ENCODE assay signal across 24 cellular contexts in the genomic region with DNA sequence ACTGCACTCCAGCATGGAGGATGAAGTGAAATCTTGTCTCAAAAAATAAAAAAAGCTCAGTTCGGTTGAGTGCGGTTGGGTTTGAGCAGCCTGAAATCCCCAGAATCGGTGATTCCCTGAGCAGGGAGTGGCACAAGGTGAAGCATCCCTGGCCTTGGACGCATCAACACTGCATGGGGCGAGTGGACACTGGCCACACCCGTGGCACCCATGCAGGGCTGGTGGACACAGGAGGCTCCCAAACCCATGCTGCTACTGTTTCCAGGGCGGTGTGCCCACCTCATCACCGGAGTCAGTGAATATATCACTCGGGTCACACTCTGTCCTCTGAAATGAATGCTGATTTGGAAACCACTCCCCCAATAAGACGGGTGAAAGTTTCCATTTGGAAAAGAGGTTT. TPM values are rescaled to one million over a fixed set of nuclear protein-coding genes. Genes with fewer than 3 reads are reported as not detected.
"Had no signal": no experiment of that assay in that cellular context is flagged by ENCODE, and none has a peak within 500 bp of the region (broad histone marks: within the 10 kb centered on the region; RNA-seq: fewer than 3 reads in every experiment).

No MANE protein-coding gene starts in this region.

- H3K9me3 ChIP-seq: prostate gland, right atrium auricular region, SJCRH30, suprapubic skin had no signal

- H3K27me3 ChIP-seq: right atrium auricular region had no signal

- H3K4me1 ChIP-seq: prostate gland, right atrium auricular region, suprapubic skin had no signal

- H3K4me3 Mint-ChIP-seq: activated naive CD4-positive, alpha-beta T cell treated with anti-CD3 and anti-CD28 coated beads for 36 hours; activated naive CD8-positive, alpha-beta T cell treated with anti-CD3 and anti-CD28 coated beads, Interleukin-2, amount 10 ng/mL, durations not matched to agents 7 days and 5 days; activated T-cell treated with anti-CD3 and anti-CD28 coated beads, Interleukin-2, amount 50 U/mL, for 4 hours; memory B cell; stimulated activated effector memory CD8-positive, alpha-beta T cell treated with anti-CD3 and anti-CD28 coated beads, Interleukin-12 subunit alpha, Interleukin-12 subunit beta, amount 100 ng/mL, for 72 hours; stimulated activated naive CD8-positive, alpha-beta T cell treated with anti-CD3 and anti-CD28 coated beads, Interleukin-15, amount 100 ng/mL, for 72 hours had no signal

- H3K36me3 Mint-ChIP-seq: activated naive CD8-positive, alpha-beta T cell treated with anti-CD3 and anti-CD28 coated beads, Interleukin-2, amount 10 ng/mL, durations not matched to agents 7 days and 5 days; memory B cell; stimulated activated effector memory CD8-positive, alpha-beta T cell treated with anti-CD3 and anti-CD28 coated beads, Interleukin-12 subunit alpha, Interleukin-12 subunit beta, amount 100 ng/mL, for 72 hours had no signal

- H3K4me3 ChIP-seq: prostate gland, right atrium auricular region, SJCRH30, skin epidermis, suprapubic skin had no signal

- H3K36me3 ChIP-seq: prostate gland, right atrium auricular region, SJCRH30, suprapubic skin had no signal

- H3K27ac ChIP-seq: prostate gland, right atrium auricular region, SJCRH30, skin epidermis, suprapubic skin had no signal

- ATAC-seq: activated T-cell treated with anti-CD3 and anti-CD28 coated beads, Interleukin-2, amount 50 U/mL, for 4 hours; left cardiac atrium; stimulated activated effector memory CD8-positive, alpha-beta T cell treated with anti-CD3 and anti-CD28 coated beads, Interleukin-12 subunit alpha, Interleukin-12 subunit beta, amount 100 ng/mL, for 72 hours; stimulated activated naive CD8-positive, alpha-beta T cell treated with anti-CD3 and anti-CD28 coated beads, Interleukin-15, amount 100 ng/mL, for 72 hours had no signal

- H3K27ac Mint-ChIP-seq: activated naive CD4-positive, alpha-beta T cell treated with anti-CD3 and anti-CD28 coated beads for 36 hours; activated naive CD8-positive, alpha-beta T cell treated with anti-CD3 and anti-CD28 coated beads, Interleukin-2, amount 10 ng/mL, durations not matched to agents 7 days and 5 days; activated T-helper 2 cell treated with anti-CD3 and anti-CD28 coated beads, Interferon-gamma antibody, Interleukin-2, Interleukin-4, amounts not matched to agents 10 μg/mL and 5 μg/mL and 100 μg/mL, durations not matched to agents 14 hours and 24 hours and 36 hours; memory B cell; stimulated activated effector memory CD8-positive, alpha-beta T cell treated with anti-CD3 and anti-CD28 coated beads, Interleukin-12 subunit alpha, Interleukin-12 subunit beta, amount 100 ng/mL, for 72 hours; stimulated activated naive CD8-positive, alpha-beta T cell treated with anti-CD3 and anti-CD28 coated beads, Interleukin-15, amount 100 ng/mL, for 72 hours had no signal

- DNase-seq: activated naive CD4-positive, alpha-beta T cell treated with anti-CD3 and anti-CD28 coated beads for 36 hours; activated naive CD8-positive, alpha-beta T cell treated with anti-CD3 and anti-CD28 coated beads, Interleukin-2, amount 10 ng/mL, durations not matched to agents 7 days and 5 days; activated T-cell treated with anti-CD3 and anti-CD28 coated beads, Interleukin-2, amount 50 U/mL, for 4 hours; amniotic stem cell; dermis blood vessel endothelial cell; effector memory CD4-positive, alpha-beta T cell; left cardiac atrium; SJCRH30; stimulated activated CD4-positive, alpha-beta T cell treated with anti-CD3 and anti-CD28 coated beads, Interleukin-2, amount 100 ng/mL, for 24 hours; stimulated activated naive CD8-positive, alpha-beta T cell treated with anti-CD3 and anti-CD28 coated beads, Interleukin-15, amount 100 ng/mL, for 72 hours; T-helper 9 cell had no signal

- H3K4me1 Mint-ChIP-seq: activated naive CD8-positive, alpha-beta T cell treated with anti-CD3 and anti-CD28 coated beads, Interleukin-2, amount 10 ng/mL, durations not matched to agents 7 days and 5 days had no signal

- H3K9me3 Mint-ChIP-seq: activated naive CD4-positive, alpha-beta T cell treated with anti-CD3 and anti-CD28 coated beads for 36 hours; activated naive CD8-positive, alpha-beta T cell treated with anti-CD3 and anti-CD28 coated beads, Interleukin-2, amount 10 ng/mL, durations not matched to agents 7 days and 5 days; activated T-cell treated with anti-CD3 and anti-CD28 coated beads, Interleukin-2, amount 50 U/mL, for 4 hours; activated T-helper 2 cell treated with anti-CD3 and anti-CD28 coated beads, Interferon-gamma antibody, Interleukin-2, Interleukin-4, amounts not matched to agents 10 μg/mL and 5 μg/mL and 100 μg/mL, durations not matched to agents 14 hours and 24 hours and 36 hours; memory B cell; stimulated activated effector memory CD8-positive, alpha-beta T cell treated with anti-CD3 and anti-CD28 coated beads, Interleukin-12 subunit alpha, Interleukin-12 subunit beta, amount 100 ng/mL, for 72 hours; stimulated activated naive CD8-positive, alpha-beta T cell treated with anti-CD3 and anti-CD28 coated beads, Interleukin-15, amount 100 ng/mL, for 72 hours had no signal

RNA-seq across cellular contexts. Expression of a gene that starts 53.4 kb away (rescaled TPM):
- total RNA-seq: activated naive CD4-positive, alpha-beta T cell treated with anti-CD3 and anti-CD28 coated beads for 36 hours; activated naive CD8-positive, alpha-beta T cell treated with anti-CD3 and anti-CD28 coated beads, Interleukin-2, amount 10 ng/mL, durations not matched to agents 7 days and 5 days; activated T-cell treated with anti-CD3 and anti-CD28 coated beads, Interleukin-2, amount 50 U/mL, for 4 hours; activated T-helper 2 cell treated with anti-CD3 and anti-CD28 coated beads, Interferon-gamma antibody, Interleukin-2, Interleukin-4, amounts not matched to agents 10 μg/mL and 5 μg/mL and 100 μg/mL, durations not matched to agents 14 hours and 24 hours and 36 hours; dermis blood vessel endothelial cell; frontal cortex; left cardiac atrium; liver; mononuclear cell; myocyte; right atrium auricular region; SJCRH30; suprapubic skin; T-helper 1 cell treated with Interleukin-12 subunit alpha and Interleukin-12 subunit beta and Interleukin-4 antibody, amounts not matched to agents 30 ng/mL and 1 ng/mL, for 36 hours; ureter had no signal
